In the genomic region with DNA sequence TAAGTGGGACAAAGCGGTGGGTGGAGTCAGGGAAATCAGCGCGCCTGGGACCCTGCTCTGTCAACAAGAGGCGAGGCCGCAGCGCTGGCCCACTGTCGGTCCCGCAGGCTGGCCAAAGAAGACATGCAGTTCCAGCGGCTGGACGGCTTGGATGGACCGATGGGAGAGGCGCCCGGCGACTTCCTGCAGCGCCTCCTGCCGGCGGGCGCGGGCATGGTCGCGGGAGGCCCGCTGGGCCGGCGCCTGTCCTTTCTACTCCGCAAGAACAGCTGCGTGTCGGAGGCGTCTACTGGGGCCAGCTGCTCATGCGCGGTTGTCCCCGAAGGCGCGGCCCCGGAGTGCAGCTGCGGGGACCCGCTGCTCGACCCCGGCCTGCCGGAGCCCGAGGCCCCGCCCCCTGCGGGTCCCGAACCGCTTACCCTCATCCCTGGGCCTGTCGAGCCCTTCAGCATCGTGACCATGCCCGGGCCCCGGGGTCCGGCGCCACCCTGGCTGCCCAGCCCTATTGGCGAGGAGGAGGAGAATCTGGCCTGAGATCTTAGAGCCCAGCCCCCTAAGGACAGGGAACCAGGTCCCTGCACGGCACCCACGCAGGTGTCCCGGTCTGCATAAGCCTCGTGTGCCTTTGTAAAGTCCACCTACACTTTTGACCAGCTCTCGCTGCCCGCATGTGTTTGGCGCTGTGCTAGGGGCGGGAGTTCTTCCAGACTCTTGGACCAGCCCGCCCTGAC, we compare ENCODE assay signal across 8 cellular contexts. TPM values are rescaled to one million over a fixed set of nuclear protein-coding genes. Genes with fewer than 3 reads are reported as not detected.
DNase-seq lines count a peak whose midpoint lies in the region; ATAC-seq and TF ChIP-seq lines count a peak whose summit lies in the region.

No MANE protein-coding gene starts in this region.

- H3K36me3 ChIP-seq in ACC112 (ENCODE audit: insufficient read depth, low read length): no peaks in the 10 kb centered on the region
- peaks cover 0 to 4% of the 10 kb centered on the region in 2 donors for H3K36me3 ChIP-seq in lung (ENCODE audit: control insufficient read depth in 2 of 2, insufficient read depth in 2 of 2, low read length in 2 of 2)

- H3K79me2 ChIP-seq in ACC112 (ENCODE audit: control insufficient read depth, insufficient read depth, low read length, unreplicated experiment): no peaks in the 10 kb centered on the region

- H3K4me3 ChIP-seq in ACC112 (ENCODE audit: low read depth, low read length): peak overlapping the region; percentile 67
- H3K4me3 ChIP-seq in lung: peak overlapping the region; percentile 13

- peak overlapping the region; percentile 85 for H2AFZ ChIP-seq in ACC112 (ENCODE audit: low read length, unreplicated experiment)

- H3K27ac ChIP-seq in ACC112 (ENCODE audit: low read depth, low read length) (no peak overlapping the region), lung (ENCODE audit: low read depth in 1 of 2, low read length in 1 of 2) (no peak overlapping the region)

- no peaks in the 10 kb centered on the region for H3K4me1 ChIP-seq in ACC112 (ENCODE audit: control insufficient read depth, insufficient read depth, low read length, unreplicated experiment)
- H3K4me1 ChIP-seq in lung (ENCODE audit: control insufficient read depth in 2 of 2, insufficient read depth in 2 of 2, low read length in 2 of 2): peaks cover 0 to 3% of the 10 kb centered on the region in 2 donors

- DNase-seq in GM19240 (ENCODE audit: insufficient read length, low spot score) (peak; percentile 75), NCI-H526 treated with DMSO at 0.1 percent for 48 hours (lab: John Stamatoyannopoulos, UW) (peak; percentile 26), lung (ENCODE audit: low spot score) (peak; percentile 51)
- peak; percentile 38 to 48 for DNase-seq in activated CD4-positive, alpha-beta T cell treated with anti-CD3 and anti-CD28 coated beads, Interleukin-2, amount 50 U/mL, for 4 hours
- DNase-seq in effector CD8-positive, alpha-beta T cell (lab: John Stamatoyannopoulos, UW): peak; percentile 40
- peak; percentile 19 for DNase-seq in stimulated activated CD8-positive, alpha-beta memory T cell treated with anti-CD3 and anti-CD28 coated beads, Interleukin-15, amount 100 ng/mL, for 1 hour (ENCODE audit: low read depth)

- peak; percentile 71 for TF ChIP-seq CTCF in lung (IDR thresholded peaks at IDR 0.05; ENCODE audit: control extremely low read depth, extremely low read depth)

- ATAC-seq in lung (ENCODE audit: insufficient read depth, low FRiP score): peak; percentile 82
- ATAC-seq in HG03469 (IDR thresholded peaks at IDR 0.05; ENCODE audit: unreplicated experiment): no peak

- WGBS in lung, 2 donors: 8 to 9% methylated on average over 59 to 60 of the region's 60 CpGs

- no peaks in the 10 kb centered on the region for H3K9me3 ChIP-seq in lung (ENCODE audit: control insufficient read depth in 2 of 2, insufficient read depth in 1 of 2, low read length in 1 of 2)

- H3K27me3 ChIP-seq in ACC112 (ENCODE audit: insufficient read depth, low read length) (no peaks in the 10 kb centered on the region), lung (ENCODE audit: control insufficient read depth, insufficient read depth) (no peaks in the 10 kb centered on the region)

RNA-seq across cellular contexts. Expression of gene BEST2, which starts 6.1 kb away (rescaled TPM):
- not detected for total RNA-seq in lung
- under 1 TPM in 1 of 2 donors, not detected in 1; 0.02 TPM for polyA plus RNA-seq in lung

RNA-seq across cellular contexts. Expression of gene HOOK2, which starts 17.6 kb away (rescaled TPM):
- total RNA-seq in lung: 10 to 100 TPM; 46.9 to 67.4 TPM
- 10 to 100 TPM; 39.8 to 54.3 TPM for polyA plus RNA-seq in lung

RNA-seq across cellular contexts. Expression of gene GET3, which starts 20.4 kb away (rescaled TPM):
- total RNA-seq in lung: 10 to 100 TPM; 33.4 to 75.0 TPM
- 100 to 1,000 TPM in 1 of 2 donors, 10 to 100 TPM in 1; 78.8 to 112 TPM for polyA plus RNA-seq in lung

RNA-seq across cellular contexts. Expression of gene TRIR, which starts 23.2 kb away (rescaled TPM):
- total RNA-seq in lung: 100 to 1,000 TPM in 1 of 2 donors, 10 to 100 TPM in 1; 77.2 to 144 TPM
- polyA plus RNA-seq in lung: 100 to 1,000 TPM; 226 to 422 TPM

RNA-seq across cellular contexts. Expression of gene JUNB, which starts 33.6 kb away (rescaled TPM):
- 100 to 1,000 TPM; 121 to 205 TPM for total RNA-seq in lung
- polyA plus RNA-seq in lung: 100 to 1,000 TPM; 111 to 689 TPM

Comparison
In these comparisons a context has a peak if more than half of its experiments do, and no peak if none do; other contexts are left out.
1. DNase-seq: peak in every context shown above with its lines; median percentile 75 in GM19240; 51 in lung; 43 in activated CD4-positive, alpha-beta T cell treated with anti-CD3 and anti-CD28 coated beads, Interleukin-2, amount 50 U/mL, for 4 hours; 40 in effector CD8-positive, alpha-beta T cell; 26 in NCI-H526 treated with DMSO at 0.1 percent for 48 hours; 19 in stimulated activated CD8-positive, alpha-beta memory T cell treated with anti-CD3 and anti-CD28 coated beads, Interleukin-15, amount 100 ng/mL, for 1 hour.